Comparison of ENCODE assay signal across 9 cellular contexts in genomic region chr20:31869673-31869941, GRCh38. TPM values are rescaled to one million over a fixed set of nuclear protein-coding genes. Genes with fewer than 3 reads are reported as not detected.
DNase-seq lines count a peak whose midpoint lies in the region; ATAC-seq and TF ChIP-seq lines count a peak whose summit lies in the region.
"Had no signal": no experiment of that assay in that cellular context is flagged by ENCODE, and none has a peak within 500 bp of the region (broad histone marks: within the 10 kb centered on the region; RNA-seq: fewer than 3 reads in every experiment).

No MANE protein-coding gene starts in this region.

- H3K9me3 Mint-ChIP-seq in activated naive CD4-positive, alpha-beta T cell treated with anti-CD3 and anti-CD28 coated beads for 36 hours = no peaks in the 10 kb centered on the region

- H3K27ac Mint-ChIP-seq in activated naive CD4-positive, alpha-beta T cell treated with anti-CD3 and anti-CD28 coated beads for 36 hours = no peak overlapping the region

- peaks cover 7% of the 10 kb centered on the region for H3K4me1 ChIP-seq in muscle layer of colon (ENCODE audit: insufficient read depth, low read length)
- peaks cover 9 to 21% (median 18%) of the 10 kb centered on the region in 4 donors for H3K4me1 ChIP-seq in upper lobe of left lung

- CTCF ChIA-PET in activated naive CD4-positive, alpha-beta T cell treated with anti-CD3 and anti-CD28 coated beads for 36 hours (lab: Charles Lee) = no interaction called here

- intact Hi-C loops in activated naive CD4-positive, alpha-beta T cell treated with anti-CD3 and anti-CD28 coated beads for 36 hours (cut with micrococcal nuclease) = no loop called here
- intact Hi-C loops in lower leg skin (cut with DNase I; ENCODE audit: low total_unique reads) = no loop called here

- TF ChIP-seq CTCF in upper lobe of left lung (IDR thresholded peaks at IDR 0.05) (no peak), lower leg skin (IDR thresholded peaks at IDR 0.05) (no peak)

- DNase-seq in activated naive CD4-positive, alpha-beta T cell treated with anti-CD3 and anti-CD28 coated beads for 36 hours = no peak
- no peak for DNase-seq in activated naive CD4-positive, alpha-beta T cell (lab: John Stamatoyannopoulos, UW)
- DNase-seq in caudate nucleus (lab: John Stamatoyannopoulos, UW) (no peak), upper lobe of left lung (no peak), NCI-H345 treated with DMSO at 0.1 percent for 48 hours (lab: John Stamatoyannopoulos, UW; ENCODE audit: unreplicated experiment) (no peak), GF-D8 (lab: John Stamatoyannopoulos, UW) (no peak), lower leg skin (ENCODE audit: low spot score in 2 of 2) (no peak)

- no peak for TF ChIP-seq POLR2A in upper lobe of left lung (IDR thresholded peaks at IDR 0.05)
- no peak for TF ChIP-seq POLR2A in lower leg skin (IDR thresholded peaks at IDR 0.05)

- peaks cover 31% of the 10 kb centered on the region for H3K27me3 Mint-ChIP-seq in activated naive CD4-positive, alpha-beta T cell treated with anti-CD3 and anti-CD28 coated beads for 36 hours (ENCODE audit: low read depth)

- H3K4me3 Mint-ChIP-seq in activated naive CD4-positive, alpha-beta T cell treated with anti-CD3 and anti-CD28 coated beads for 36 hours = peak overlapping the region; percentile 69

- no peak overlapping the region for H3K9ac ChIP-seq in muscle layer of colon (ENCODE audit: low read length)

- H3K27ac ChIP-seq in caudate nucleus (ENCODE audit: low read depth, low read length) (peak overlapping the region; percentile 83), muscle layer of colon (ENCODE audit: low read depth, low read length) (no peak overlapping the region), upper lobe of left lung (peak overlapping the region in 3 of 4 donors; percentile 49 to 76 (median 62))

- H3K27me3 ChIP-seq in muscle layer of colon (ENCODE audit: control insufficient read depth in 1 of 2, insufficient read depth in 2 of 2, low read length in 2 of 2) (peaks cover 0 to 24% of the 10 kb centered on the region in 2 donors), upper lobe of left lung (peaks cover 0 to 12% (median 4%) of the 10 kb centered on the region in 4 donors)

- H3K36me3 Mint-ChIP-seq in activated naive CD4-positive, alpha-beta T cell treated with anti-CD3 and anti-CD28 coated beads for 36 hours (ENCODE audit: low read depth) = no peaks in the 10 kb centered on the region

- no peaks in the 10 kb centered on the region for H3K9me3 ChIP-seq in muscle layer of colon (ENCODE audit: low read length)
- H3K9me3 ChIP-seq in upper lobe of left lung = no peaks in the 10 kb centered on the region

- no peak for TF ChIP-seq EP300 in upper lobe of left lung (IDR thresholded peaks at IDR 0.05)

- peak in 1 of 2 donors; percentile 25 for ATAC-seq in upper lobe of left lung (ENCODE audit: low FRiP score in 2 of 2)

- peak overlapping the region; percentile 11 to 63 for H3K4me3 ChIP-seq in muscle layer of colon (ENCODE audit: low read depth in 1 of 2, low read length in 2 of 2)
- peak overlapping the region; percentile 73 to 92 (median 78) for H3K4me3 ChIP-seq in upper lobe of left lung
- no peak overlapping the region for H3K4me3 ChIP-seq in lower leg skin (ENCODE audit: low read depth, poor library complexity, severe bottlenecking)

- H3K36me3 ChIP-seq in muscle layer of colon (ENCODE audit: insufficient read depth, low read length) (no peaks in the 10 kb centered on the region), upper lobe of left lung (no peaks in the 10 kb centered on the region)

- 6 to 24% methylated on average over 1 of the region's 1 CpG for WGBS in upper lobe of left lung, 2 donors
- 19 to 21% methylated on average over 1 of the region's 1 CpG for WGBS in lower leg skin, 2 donors

- H3K4me1 Mint-ChIP-seq in activated naive CD4-positive, alpha-beta T cell treated with anti-CD3 and anti-CD28 coated beads for 36 hours (ENCODE audit: low read depth) = peaks cover 12% of the 10 kb centered on the region

RNA-seq across cellular contexts. Expression of gene DUSP15, which starts 0.7 kb away (rescaled TPM):
- total RNA-seq in activated naive CD4-positive, alpha-beta T cell treated with anti-CD3 and anti-CD28 coated beads for 36 hours = not detected
- total RNA-seq in upper lobe of left lung (1 to 10 TPM in 4 of 6 donors, under 1 TPM in 1, not detected in 1; 0.69 to 1.7 (median 1.1) TPM), lower leg skin (1 to 10 TPM in 1 of 4 donors, not detected in 3; 1.5 TPM)
- total RNA-seq: HT-29 had no signal

RNA-seq across cellular contexts. Expression of gene TTLL9, which starts 0.8 kb away (rescaled TPM):
- total RNA-seq in activated naive CD4-positive, alpha-beta T cell treated with anti-CD3 and anti-CD28 coated beads for 36 hours = not detected
- total RNA-seq in upper lobe of left lung (10 to 100 TPM in 1 of 6 donors, 1 to 10 TPM in 4, under 1 TPM in 1; 0.31 to 20.7 (median 4.4) TPM), lower leg skin (under 1 TPM in 1 of 4 donors, not detected in 3; 0.16 TPM)

RNA-seq across cellular contexts. Expression of gene FOXS1, which starts 24.2 kb away (rescaled TPM):
- not detected for total RNA-seq in activated naive CD4-positive, alpha-beta T cell treated with anti-CD3 and anti-CD28 coated beads for 36 hours
- total RNA-seq in upper lobe of left lung (1 to 10 TPM in 2 of 6 donors, under 1 TPM in 1, not detected in 3; 0.91 to 1.7 (median 1.3) TPM), lower leg skin (under 1 TPM in 2 of 4 donors, not detected in 2; 0.44 to 0.97 TPM)
- total RNA-seq: HT-29 had no signal

RNA-seq across cellular contexts. Expression of gene MYLK2, which starts 50.5 kb away (rescaled TPM):
- under 1 TPM in 1 of 2 experiments, not detected in 1; 0.17 TPM for total RNA-seq in activated naive CD4-positive, alpha-beta T cell treated with anti-CD3 and anti-CD28 coated beads for 36 hours
- not detected for total RNA-seq in upper lobe of left lung
- total RNA-seq in lower leg skin = under 1 TPM in 1 of 4 donors, not detected in 3; 0.10 TPM
